In the genomic region with DNA sequence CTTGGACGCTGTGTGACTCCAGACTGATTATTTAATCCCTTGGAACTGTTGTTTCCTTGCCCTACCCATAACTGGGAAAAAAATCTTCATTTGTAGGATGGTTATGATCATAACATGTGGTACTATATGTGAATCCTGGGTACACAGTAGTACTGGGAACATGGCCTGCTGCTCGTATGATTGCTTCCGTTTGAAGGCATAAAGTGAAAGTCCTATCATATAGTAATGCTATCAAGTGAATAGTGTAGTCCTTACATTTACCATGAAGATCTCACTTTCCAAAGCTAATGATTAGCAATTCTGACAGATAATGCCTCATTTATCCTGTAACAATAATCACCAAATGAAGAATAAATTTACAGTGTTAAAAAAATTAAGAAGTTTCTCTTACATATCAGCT, we compare ENCODE assay signal across 11 cellular contexts. TPM values are rescaled to one million over a fixed set of nuclear protein-coding genes. Genes with fewer than 3 reads are reported as not detected.
DNase-seq lines count a peak whose midpoint lies in the region; ATAC-seq and TF ChIP-seq lines count a peak whose summit lies in the region.
"Had no signal": no experiment of that assay in that cellular context is flagged by ENCODE, and none has a peak within 500 bp of the region (broad histone marks: within the 10 kb centered on the region; RNA-seq: fewer than 3 reads in every experiment).

No MANE protein-coding gene starts in this region.

- DNase-seq in CD14-positive monocyte (ENCODE audit: low spot score) (no peak), NAMALWA (ENCODE audit: low spot score) (peak; percentile 68), esophagus squamous epithelium (lab: John Stamatoyannopoulos, UW) (no peak), GM10248 (ENCODE audit: extremely low spot score) (no peak)
- DNase-seq: NCI-H2171 treated with DMSO at 0.1 percent for 48 hours had no signal

- TF ChIP-seq CTCF in CD14-positive monocyte (IDR thresholded peaks at IDR 0.05) (no peak), esophagus squamous epithelium (IDR thresholded peaks at IDR 0.05) (no peak), GM10248 (IDR thresholded peaks at IDR 0.05; ENCODE audit: control extremely low read depth, extremely low read depth, low read depth, missing control alignments) (no peak)

- ATAC-seq in HG02588 (IDR thresholded peaks at IDR 0.05; ENCODE audit: unreplicated experiment) (no peak), HG03025 (IDR thresholded peaks at IDR 0.05; ENCODE audit: low FRiP score, unreplicated experiment) (no peak), HG03565 (IDR thresholded peaks at IDR 0.05; ENCODE audit: unreplicated experiment) (no peak)
- ATAC-seq: body of pancreas had no signal

- peak overlapping the region in 1 of 4 donors; percentile 41 for H3K4me3 ChIP-seq in esophagus squamous epithelium
- no peak overlapping the region for H3K4me3 ChIP-seq in skeletal muscle satellite cell (ENCODE audit: low read length)
- H3K4me3 ChIP-seq: body of pancreas, HAP-1 had no signal

- H3K36me3 ChIP-seq in esophagus squamous epithelium, result no peaks in the 10 kb centered on the region
- no peaks in the 10 kb centered on the region for H3K36me3 ChIP-seq in skeletal muscle satellite cell (ENCODE audit: insufficient read depth, low read length)
- H3K36me3 ChIP-seq: HAP-1 had no signal

- peak overlapping the region; percentile 26 to 82 (median 71) for H3K27ac ChIP-seq in esophagus squamous epithelium

- H3K4me1 Mint-ChIP-seq in CD14-positive monocyte, result peaks cover 76% of the 10 kb centered on the region

- WGBS in esophagus squamous epithelium, 2 donors, result 65 to 70% methylated on average over 3 of the region's 3 CpGs

- H3K9me3 ChIP-seq in esophagus squamous epithelium (no peaks in the 10 kb centered on the region), skeletal muscle satellite cell (replicated peaks; ENCODE audit: low read length) (no peaks in the 10 kb centered on the region)
- H3K9me3 ChIP-seq: body of pancreas, HAP-1 had no signal

- TF ChIP-seq POLR2A in esophagus squamous epithelium (IDR thresholded peaks at IDR 0.05), result no peak

- H3K27ac Mint-ChIP-seq in CD14-positive monocyte, result peak overlapping the region; percentile 85 to 99 (median 94)

- POLR2A ChIA-PET in GM10248 (lab: Yijun Ruan, JAX), result no interaction called here

- peak overlapping the region; percentile 45 for H3K4me2 ChIP-seq in skeletal muscle satellite cell (ENCODE audit: low read length)

- peaks cover 14 to 16% of the 10 kb centered on the region in 2 donors for H3K36me3 Mint-ChIP-seq in CD14-positive monocyte

- H3K9me3 Mint-ChIP-seq in CD14-positive monocyte, result peaks cover 0 to 3% (median 0%) of the 10 kb centered on the region in 7 donors

- CTCF ChIA-PET in GM10248 (lab: Yijun Ruan, JAX), result interaction anchor here (0.9 to 3.4 kb wide), 14 partner anchors 8 to 1435 kb away, joined by 3 to 31 read pairs (median 4); no protein-coding TSS in a partner anchor

- peaks cover 0 to 62% (median 12%) of the 10 kb centered on the region in 3 donors for H3K4me1 ChIP-seq in esophagus squamous epithelium
- H3K4me1 ChIP-seq in skeletal muscle satellite cell (ENCODE audit: control insufficient read depth, insufficient read depth, low read length), result peaks cover 27% of the 10 kb centered on the region

- peak overlapping the region; percentile 26 to 50 for H3K4me3 Mint-ChIP-seq in CD14-positive monocyte

- intact Hi-C loops in CD14-positive monocyte (cut with micrococcal nuclease), result loop anchor here (5.0 to 10.0 kb wide), 4 partner anchors 42 to 95 kb away; partner anchors contain the start of gene MEF2C (in 2 of the 2)
- intact Hi-C loops in esophagus squamous epithelium (cut with DNase I), result loop anchor here (10.0 kb wide), 1 partner anchor 55 kb away; the partner anchor contains the start of gene MEF2C

- H3K27me3 Mint-ChIP-seq in CD14-positive monocyte (ENCODE audit: low read depth in 3 of 3), result no peaks in the 10 kb centered on the region

- H3K9ac ChIP-seq in skeletal muscle satellite cell (ENCODE audit: low read depth, low read length), result peak overlapping the region; percentile 37

- H3K27me3 ChIP-seq in esophagus squamous epithelium (no peaks in the 10 kb centered on the region), skeletal muscle satellite cell (ENCODE audit: control insufficient read depth, insufficient read depth, low read length) (no peaks in the 10 kb centered on the region)
- H3K27me3 ChIP-seq: body of pancreas had no signal

RNA-seq across cellular contexts. Expression of gene MEF2C, which starts 53.2 kb away (rescaled TPM):
- 10 to 100 TPM; 88.3 to 89.3 TPM for polyA plus RNA-seq in CD14-positive monocyte
- total RNA-seq in esophagus squamous epithelium, result 10 to 100 TPM in 2 of 4 donors, 1 to 10 TPM in 2; 3.1 to 17.5 (median 9.9) TPM
- total RNA-seq in skeletal muscle satellite cell (2012; rRNA removed), result 2.3 and 23.2 TPM in 2 replicates
